8 cellular contexts compared by ENCODE assay signal in genomic region chr7:20330176-20330796, GRCh38. TPM values are rescaled to one million over a fixed set of nuclear protein-coding genes. Genes with fewer than 3 reads are reported as not detected.
DNase-seq lines count a peak whose midpoint lies in the region; ATAC-seq and TF ChIP-seq lines count a peak whose summit lies in the region.

No MANE protein-coding gene starts in this region.

- peaks cover 26% of the 10 kb centered on the region for H3K4me1 Mint-ChIP-seq in activated T-helper 1 cell treated with anti-CD3 and anti-CD28 coated beads, Interleukin-12 subunit alpha, Interleukin-12 subunit beta, Interleukin-2, Interleukin-4 antibody, amounts not matched to agents 30 ng/mL and 10 ng/mL and 1 ng/mL, durations not matched to agents 14 hours and 24 hours and 36 hours (ENCODE audit: low read depth)
- H3K4me1 Mint-ChIP-seq in neural crest cell = peaks cover 38% of the 10 kb centered on the region

- DNase-seq in CD1c-positive myeloid dendritic cell (ENCODE audit: extremely low spot score) (peak; percentile 97), NCI-H526 treated with DMSO at 0.1 percent for 48 hours (lab: John Stamatoyannopoulos, UW) (peak; percentile 62), foreskin melanocyte (peak; percentile 95), neural crest cell (ENCODE audit: low read depth, low spot score) (peak; percentile 78), thoracic aorta (ENCODE audit: low spot score) (peak; percentile 83)
- peak; percentile 27 for DNase-seq in activated T-helper 1 cell treated with anti-CD3 and anti-CD28 coated beads, Interleukin-12 subunit alpha, Interleukin-12 subunit beta, Interleukin-2, Interleukin-4 antibody, amounts not matched to agents 30 ng/mL and 10 ng/mL and 1 ng/mL, durations not matched to agents 14 hours and 24 hours and 36 hours (ENCODE audit: low spot score)

- H3K36me3 ChIP-seq in thoracic aorta = no peaks in the 10 kb centered on the region

- no peaks in the 10 kb centered on the region for H3K27me3 ChIP-seq in thoracic aorta (replicated peaks; ENCODE audit: insufficient read depth)

- H3K4me3 Mint-ChIP-seq in activated T-helper 1 cell treated with anti-CD3 and anti-CD28 coated beads, Interleukin-12 subunit alpha, Interleukin-12 subunit beta, Interleukin-2, Interleukin-4 antibody, amounts not matched to agents 30 ng/mL and 10 ng/mL and 1 ng/mL, durations not matched to agents 14 hours and 24 hours and 36 hours = peak overlapping the region; percentile 88
- peak overlapping the region; percentile 95 for H3K4me3 Mint-ChIP-seq in neural crest cell

- H3K27ac ChIP-seq in thoracic aorta = peak overlapping the region; percentile 86 to 92

- TF ChIP-seq CTCF in neural crest cell (conservative IDR thresholded peaks at IDR 0.05) = no peak
- no peak for TF ChIP-seq CTCF in thoracic aorta (IDR thresholded peaks at IDR 0.05)

- peak overlapping the region; percentile 93 for H3K4me3 ChIP-seq in thoracic aorta

- H3K9me3 ChIP-seq in thoracic aorta = no peaks in the 10 kb centered on the region

- no peaks in the 10 kb centered on the region for H3K36me3 Mint-ChIP-seq in activated T-helper 1 cell treated with anti-CD3 and anti-CD28 coated beads, Interleukin-12 subunit alpha, Interleukin-12 subunit beta, Interleukin-2, Interleukin-4 antibody, amounts not matched to agents 30 ng/mL and 10 ng/mL and 1 ng/mL, durations not matched to agents 14 hours and 24 hours and 36 hours (ENCODE audit: low read depth)
- H3K36me3 Mint-ChIP-seq in neural crest cell (ENCODE audit: low read depth) = no peaks in the 10 kb centered on the region

- H3K27ac Mint-ChIP-seq in activated T-helper 1 cell treated with anti-CD3 and anti-CD28 coated beads, Interleukin-12 subunit alpha, Interleukin-12 subunit beta, Interleukin-2, Interleukin-4 antibody, amounts not matched to agents 30 ng/mL and 10 ng/mL and 1 ng/mL, durations not matched to agents 14 hours and 24 hours and 36 hours = peak overlapping the region; percentile 77
- H3K27ac Mint-ChIP-seq in neural crest cell (ENCODE audit: unreplicated experiment) = peak overlapping the region; percentile 100

- peaks cover 67% of the 10 kb centered on the region for H3K27me3 Mint-ChIP-seq in activated T-helper 1 cell treated with anti-CD3 and anti-CD28 coated beads, Interleukin-12 subunit alpha, Interleukin-12 subunit beta, Interleukin-2, Interleukin-4 antibody, amounts not matched to agents 30 ng/mL and 10 ng/mL and 1 ng/mL, durations not matched to agents 14 hours and 24 hours and 36 hours (ENCODE audit: insufficient read depth)
- H3K27me3 Mint-ChIP-seq in neural crest cell (ENCODE audit: low read depth) = peaks cover 3% of the 10 kb centered on the region

- ATAC-seq in GM19035 (IDR thresholded peaks at IDR 0.05; ENCODE audit: unreplicated experiment) = peak; percentile 60
- peak; percentile 62 for ATAC-seq in HG03159 (IDR thresholded peaks at IDR 0.05; ENCODE audit: unreplicated experiment)
- ATAC-seq in thoracic aorta (ENCODE audit: insufficient number of reproducible peaks, low FRiP score, low read depth) = peak; percentile 61

- H3K4me1 ChIP-seq in thoracic aorta (ENCODE audit: control insufficient read depth in 1 of 2, low read depth in 2 of 2) = peaks cover 0 to 4% of the 10 kb centered on the region in 2 donors

- intact Hi-C loops in activated T-helper 1 cell treated with anti-CD3 and anti-CD28 coated beads, Interleukin-12 subunit alpha, Interleukin-12 subunit beta, Interleukin-2, Interleukin-4 antibody, amounts not matched to agents 30 ng/mL and 10 ng/mL and 1 ng/mL, durations not matched to agents 14 hours and 24 hours and 36 hours (cut with micrococcal nuclease) = loop anchor here (1.0 to 2.0 kb wide), 2 partner anchors 53 to 621 kb away; partner anchors contain the start of gene POLR1F

- no peaks in the 10 kb centered on the region for H3K9me3 Mint-ChIP-seq in activated T-helper 1 cell treated with anti-CD3 and anti-CD28 coated beads, Interleukin-12 subunit alpha, Interleukin-12 subunit beta, Interleukin-2, Interleukin-4 antibody, amounts not matched to agents 30 ng/mL and 10 ng/mL and 1 ng/mL, durations not matched to agents 14 hours and 24 hours and 36 hours
- H3K9me3 Mint-ChIP-seq in neural crest cell = no peaks in the 10 kb centered on the region

RNA-seq across cellular contexts. Expression of gene ITGB8, which starts 0.4 kb away (rescaled TPM):
- total RNA-seq in activated T-helper 1 cell treated with anti-CD3 and anti-CD28 coated beads, Interleukin-12 subunit alpha, Interleukin-12 subunit beta, Interleukin-2, Interleukin-4 antibody, amounts not matched to agents 30 ng/mL and 10 ng/mL and 1 ng/mL, durations not matched to agents 14 hours and 24 hours and 36 hours = 0.03 TPM in 1 of 2 replicates, not detected in the other
- total RNA-seq in neural crest cell (18.2 and 19.9 TPM in 2 replicates), thoracic aorta (10 to 100 TPM in 1 of 2 donors, 1 to 10 TPM in 1; 9.5 to 11.9 TPM)

Comparison
In these comparisons a context has a peak if more than half of its experiments do, and no peak if none do; other contexts are left out.
1. Peak in every context shown above with its lines: DNase-seq, ATAC-seq, H3K4me3 ChIP-seq and H3K27ac ChIP-seq.
2. DNase-seq: peak in every context shown above with its lines; median percentile 97 in CD1c-positive myeloid dendritic cell; 95 in foreskin melanocyte; 83 in thoracic aorta; 78 in neural crest cell; 62 in NCI-H526 treated with DMSO at 0.1 percent for 48 hours; 27 in activated T-helper 1 cell treated with anti-CD3 and anti-CD28 coated beads, Interleukin-12 subunit alpha, Interleukin-12 subunit beta, Interleukin-2, Interleukin-4 antibody, amounts not matched to agents 30 ng/mL and 10 ng/mL and 1 ng/mL, durations not matched to agents 14 hours and 24 hours and 36 hours.
3. RNA of gene ITGB8, which starts 0.4 kb away (total RNA-seq): 18.2 to 19.9 TPM in neural crest cell and 9.5 to 11.9 TPM in thoracic aorta; 0.03 TPM in activated T-helper 1 cell treated with anti-CD3 and anti-CD28 coated beads, Interleukin-12 subunit alpha, Interleukin-12 subunit beta, Interleukin-2, Interleukin-4 antibody, amounts not matched to agents 30 ng/mL and 10 ng/mL and 1 ng/mL, durations not matched to agents 14 hours and 24 hours and 36 hours; every median in the first group is over 10 times any median in the second.